ENCODE assay signal across 1 cellular context in the genomic region with DNA sequence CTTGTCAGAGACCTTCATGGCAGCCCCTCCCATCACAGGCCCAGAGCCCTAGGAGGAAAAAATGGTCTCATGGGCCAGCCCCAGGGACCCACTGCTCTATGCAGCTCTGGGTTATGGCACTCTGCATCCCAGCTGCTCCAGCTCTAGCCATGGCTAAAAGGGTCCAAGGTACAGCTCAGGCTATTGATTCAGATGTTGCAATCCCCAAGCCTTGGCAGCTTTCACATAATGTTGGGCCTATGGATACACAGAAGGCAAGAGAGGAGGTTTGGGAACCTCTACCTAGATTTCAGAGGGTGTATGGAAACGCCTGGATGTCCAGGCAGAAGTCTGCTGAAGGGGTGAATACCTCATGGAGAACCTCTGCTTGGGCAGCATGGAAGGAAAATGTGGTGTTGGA.
A peak's percentile ranks its signal among the peaks of the same experiment; 100 is the strongest.
TF ChIP-seq lines count a peak whose summit lies in the region.

No MANE protein-coding gene starts in this region.

TF ChIP-seq in liver, 16 proteins besides CTCF, POLR2A, EP300 and RAD21 (continued from another document):
- TF ChIP-seq, protein P1, sequence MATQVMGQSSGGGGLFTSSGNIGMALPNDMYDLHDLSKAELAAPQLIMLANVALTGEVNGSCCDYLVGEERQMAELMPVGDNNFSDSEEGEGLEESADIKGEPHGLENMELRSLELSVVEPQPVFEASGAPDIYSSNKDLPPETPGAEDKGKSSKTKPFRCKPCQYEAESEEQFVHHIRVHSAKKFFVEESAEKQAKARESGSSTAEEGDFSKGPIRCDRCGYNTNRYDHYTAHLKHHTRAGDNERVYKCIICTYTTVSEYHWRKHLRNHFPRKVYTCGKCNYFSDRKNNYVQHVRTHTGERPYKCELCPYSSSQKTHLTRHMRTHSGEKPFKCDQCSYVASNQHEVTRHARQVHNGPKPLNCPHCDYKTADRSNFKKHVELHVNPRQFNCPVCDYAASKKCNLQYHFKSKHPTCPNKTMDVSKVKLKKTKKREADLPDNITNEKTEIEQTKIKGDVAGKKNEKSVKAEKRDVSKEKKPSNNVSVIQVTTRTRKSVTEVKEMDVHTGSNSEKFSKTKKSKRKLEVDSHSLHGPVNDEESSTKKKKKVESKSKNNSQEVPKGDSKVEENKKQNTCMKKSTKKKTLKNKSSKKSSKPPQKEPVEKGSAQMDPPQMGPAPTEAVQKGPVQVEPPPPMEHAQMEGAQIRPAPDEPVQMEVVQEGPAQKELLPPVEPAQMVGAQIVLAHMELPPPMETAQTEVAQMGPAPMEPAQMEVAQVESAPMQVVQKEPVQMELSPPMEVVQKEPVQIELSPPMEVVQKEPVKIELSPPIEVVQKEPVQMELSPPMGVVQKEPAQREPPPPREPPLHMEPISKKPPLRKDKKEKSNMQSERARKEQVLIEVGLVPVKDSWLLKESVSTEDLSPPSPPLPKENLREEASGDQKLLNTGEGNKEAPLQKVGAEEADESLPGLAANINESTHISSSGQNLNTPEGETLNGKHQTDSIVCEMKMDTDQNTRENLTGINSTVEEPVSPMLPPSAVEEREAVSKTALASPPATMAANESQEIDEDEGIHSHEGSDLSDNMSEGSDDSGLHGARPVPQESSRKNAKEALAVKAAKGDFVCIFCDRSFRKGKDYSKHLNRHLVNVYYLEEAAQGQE (IDR thresholded peaks at IDR 0.05): no peak
- TF ChIP-seq, protein P2, sequence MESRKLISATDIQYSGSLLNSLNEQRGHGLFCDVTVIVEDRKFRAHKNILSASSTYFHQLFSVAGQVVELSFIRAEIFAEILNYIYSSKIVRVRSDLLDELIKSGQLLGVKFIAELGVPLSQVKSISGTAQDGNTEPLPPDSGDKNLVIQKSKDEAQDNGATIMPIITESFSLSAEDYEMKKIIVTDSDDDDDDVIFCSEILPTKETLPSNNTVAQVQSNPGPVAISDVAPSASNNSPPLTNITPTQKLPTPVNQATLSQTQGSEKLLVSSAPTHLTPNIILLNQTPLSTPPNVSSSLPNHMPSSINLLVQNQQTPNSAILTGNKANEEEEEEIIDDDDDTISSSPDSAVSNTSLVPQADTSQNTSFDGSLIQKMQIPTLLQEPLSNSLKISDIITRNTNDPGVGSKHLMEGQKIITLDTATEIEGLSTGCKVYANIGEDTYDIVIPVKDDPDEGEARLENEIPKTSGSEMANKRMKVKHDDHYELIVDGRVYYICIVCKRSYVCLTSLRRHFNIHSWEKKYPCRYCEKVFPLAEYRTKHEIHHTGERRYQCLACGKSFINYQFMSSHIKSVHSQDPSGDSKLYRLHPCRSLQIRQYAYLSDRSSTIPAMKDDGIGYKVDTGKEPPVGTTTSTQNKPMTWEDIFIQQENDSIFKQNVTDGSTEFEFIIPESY (IDR thresholded peaks at IDR 0.05): no peak
- TF ChIP-seq FOXA2 (IDR thresholded peaks at IDR 0.05): peak; percentile 54
- TF ChIP-seq FOXA1 (IDR thresholded peaks at IDR 0.05): peak; percentile 28
